ENCODE assay signal across 18 cellular contexts in genomic region chr12:117059156-117059555, GRCh38. TPM values are rescaled to one million over a fixed set of nuclear protein-coding genes. Genes with fewer than 3 reads are reported as not detected.
A peak's percentile ranks its signal among the peaks of the same experiment; 100 is the strongest.
DNase-seq lines count a peak whose midpoint lies in the region; ATAC-seq and TF ChIP-seq lines count a peak whose summit lies in the region.
"Had no signal": no experiment of that assay in that cellular context is flagged by ENCODE, and none has a peak within 500 bp of the region (broad histone marks: within the 10 kb centered on the region; RNA-seq: fewer than 3 reads in every experiment).

No MANE protein-coding gene starts in this region.

- no peaks in the 10 kb centered on the region for H4K20me1 ChIP-seq in neural progenitor cell (ENCODE audit: low read depth)

- TF ChIP-seq EP300 in sigmoid colon (IDR thresholded peaks at IDR 0.05), result no peak

- no peaks in the 10 kb centered on the region for H3K9me3 Mint-ChIP-seq in activated CD8-positive, alpha-beta T cell treated with anti-CD3 and anti-CD28 coated beads for 36 hours
- no peaks in the 10 kb centered on the region for H3K9me3 Mint-ChIP-seq in activated CD8-positive, alpha-beta T cell treated with anti-CD3 and anti-CD28 coated beads, Interleukin-2, amount 10 ng/mL, durations not matched to agents 7 days and 5 days (ENCODE audit: insufficient read depth)
- H3K9me3 Mint-ChIP-seq in neural progenitor cell, result no peaks in the 10 kb centered on the region
- H3K9me3 Mint-ChIP-seq: CD8-positive, alpha-beta T cell had no signal

- no peak overlapping the region for H3K4me3 Mint-ChIP-seq in activated CD8-positive, alpha-beta T cell treated with anti-CD3 and anti-CD28 coated beads for 36 hours
- no peak overlapping the region for H3K4me3 Mint-ChIP-seq in activated CD8-positive, alpha-beta T cell treated with anti-CD3 and anti-CD28 coated beads, Interleukin-2, amount 10 ng/mL, durations not matched to agents 7 days and 5 days
- no peak overlapping the region for H3K4me3 Mint-ChIP-seq in neural progenitor cell
- H3K4me3 Mint-ChIP-seq: B cell; CD8-positive, alpha-beta T cell had no signal

- H3K9me3 ChIP-seq in KOPT-K1 (ENCODE audit: insufficient read depth, low read length, poor library complexity, severe bottlenecking), result no peaks in the 10 kb centered on the region
- H3K9me3 ChIP-seq in neural progenitor cell (ENCODE audit: low read depth), result no peaks in the 10 kb centered on the region
- H3K9me3 ChIP-seq in sigmoid colon, result no peaks in the 10 kb centered on the region

- intact Hi-C loops in activated CD8-positive, alpha-beta T cell treated with anti-CD3 and anti-CD28 coated beads for 36 hours (cut with micrococcal nuclease), result no loop called here
- intact Hi-C loops in sigmoid colon (cut with DNase I), result no loop called here

- no peak for ATAC-seq in activated CD8-positive, alpha-beta T cell treated with anti-CD3 and anti-CD28 coated beads for 36 hours
- ATAC-seq in activated CD8-positive, alpha-beta T cell treated with anti-CD3 and anti-CD28 coated beads, Interleukin-2, amount 10 ng/mL, durations not matched to agents 7 days and 5 days, result no peak
- ATAC-seq in GM21786 (IDR thresholded peaks at IDR 0.05; ENCODE audit: unreplicated experiment), result no peak
- ATAC-seq in HG02588 (IDR thresholded peaks at IDR 0.05; ENCODE audit: unreplicated experiment), result no peak
- ATAC-seq: CD8-positive, alpha-beta T cell; GM12878; Panc1 had no signal

- no peak for TF ChIP-seq POLR2A in sigmoid colon (IDR thresholded peaks at IDR 0.05)

- peaks cover 62% of the 10 kb centered on the region for H3K36me3 ChIP-seq in KOPT-K1 (ENCODE audit: insufficient read depth, low read length)
- H3K36me3 ChIP-seq in neural progenitor cell, result no peaks in the 10 kb centered on the region
- H3K36me3 ChIP-seq in sigmoid colon, result no peaks in the 10 kb centered on the region

- no peaks in the 10 kb centered on the region for H3F3A ChIP-seq in neural progenitor cell (ENCODE audit: low read depth)

- DNase-seq in activated CD8-positive, alpha-beta T cell treated with anti-CD3 and anti-CD28 coated beads for 36 hours, result no peak
- no peak for DNase-seq in activated CD8-positive, alpha-beta T cell treated with anti-CD3 and anti-CD28 coated beads, Interleukin-2, amount 10 ng/mL, durations not matched to agents 7 days and 5 days
- DNase-seq in caudate nucleus (lab: John Stamatoyannopoulos, UW) (peak in 1 of 61 donors; percentile 22), neural progenitor cell (ENCODE audit: low spot score) (no peak), sigmoid colon (no peak)
- DNase-seq: CD8-positive, alpha-beta T cell; GDM1; NCI-H187; NCI-H226; NCI-H524 treated with DMSO at 0.1 percent for 48 hours had no signal

- peaks cover 10% of the 10 kb centered on the region for H3K4me1 ChIP-seq in neural progenitor cell
- H3K4me1 ChIP-seq in sigmoid colon, result no peaks in the 10 kb centered on the region

- H3K27me3 ChIP-seq in neural progenitor cell (no peaks in the 10 kb centered on the region), sigmoid colon (no peaks in the 10 kb centered on the region)

- H3K27ac ChIP-seq in KOPT-K1 (ENCODE audit: low read depth, low read length, poor library complexity, severe bottlenecking) (peak overlapping the region; percentile 28), caudate nucleus (ENCODE audit: low read depth, low read length) (peak overlapping the region; percentile 87), neural progenitor cell (no peak overlapping the region), sigmoid colon (no peak overlapping the region)
- H3K27ac ChIP-seq: 22Rv1 had no signal

- H3K4me3 ChIP-seq in neural progenitor cell, result no peak overlapping the region
- H3K4me3 ChIP-seq in sigmoid colon, result no peak overlapping the region
- H3K4me3 ChIP-seq: GM12878 had no signal

- H2AFZ ChIP-seq in neural progenitor cell (replicated peaks), result no peak overlapping the region

- POLR2A ChIA-PET in activated CD8-positive, alpha-beta T cell treated with anti-CD3 and anti-CD28 coated beads for 36 hours (lab: Charles Lee), result no interaction called here
- POLR2A ChIA-PET in activated CD8-positive, alpha-beta T cell treated with anti-CD3 and anti-CD28 coated beads, Interleukin-2, amount 10 ng/mL, durations not matched to agents 7 days and 5 days (lab: Charles Lee), result no interaction called here

- no peaks in the 10 kb centered on the region for H3K79me2 ChIP-seq in neural progenitor cell (ENCODE audit: low read depth)

- H3K27ac Mint-ChIP-seq in activated CD8-positive, alpha-beta T cell treated with anti-CD3 and anti-CD28 coated beads for 36 hours, result peak overlapping the region; percentile 25
- no peak overlapping the region for H3K27ac Mint-ChIP-seq in activated CD8-positive, alpha-beta T cell treated with anti-CD3 and anti-CD28 coated beads, Interleukin-2, amount 10 ng/mL, durations not matched to agents 7 days and 5 days
- peak overlapping the region; percentile 46 for H3K27ac Mint-ChIP-seq in neural progenitor cell
- H3K27ac Mint-ChIP-seq: B cell had no signal

- no peak overlapping the region for H3K4me2 ChIP-seq in neural progenitor cell

- no peaks in the 10 kb centered on the region for H3K36me3 Mint-ChIP-seq in activated CD8-positive, alpha-beta T cell treated with anti-CD3 and anti-CD28 coated beads for 36 hours (ENCODE audit: low read depth)
- peaks cover 46% of the 10 kb centered on the region for H3K36me3 Mint-ChIP-seq in activated CD8-positive, alpha-beta T cell treated with anti-CD3 and anti-CD28 coated beads, Interleukin-2, amount 10 ng/mL, durations not matched to agents 7 days and 5 days (ENCODE audit: low read depth)
- no peaks in the 10 kb centered on the region for H3K36me3 Mint-ChIP-seq in neural progenitor cell
- H3K36me3 Mint-ChIP-seq: CD8-positive, alpha-beta T cell had no signal

- CTCF ChIA-PET in activated CD8-positive, alpha-beta T cell treated with anti-CD3 and anti-CD28 coated beads for 36 hours (lab: Charles Lee), result no interaction called here
- CTCF ChIA-PET in activated CD8-positive, alpha-beta T cell treated with anti-CD3 and anti-CD28 coated beads, Interleukin-2, amount 10 ng/mL, durations not matched to agents 7 days and 5 days (lab: Charles Lee), result interaction anchor here (1.0 to 1.6 kb wide), 3 partner anchors 16 to 60 kb away, joined by 3 read pairs; no protein-coding TSS in a partner anchor

- H3K27me3 Mint-ChIP-seq in activated CD8-positive, alpha-beta T cell treated with anti-CD3 and anti-CD28 coated beads for 36 hours, result no peaks in the 10 kb centered on the region
- no peaks in the 10 kb centered on the region for H3K27me3 Mint-ChIP-seq in activated CD8-positive, alpha-beta T cell treated with anti-CD3 and anti-CD28 coated beads, Interleukin-2, amount 10 ng/mL, durations not matched to agents 7 days and 5 days (ENCODE audit: low read depth)
- peaks cover 18% of the 10 kb centered on the region for H3K27me3 Mint-ChIP-seq in neural progenitor cell (ENCODE audit: insufficient read depth, low read depth)
- H3K27me3 Mint-ChIP-seq: B cell had no signal

- no peak for TF ChIP-seq CTCF in activated CD8-positive, alpha-beta T cell treated with anti-CD3 and anti-CD28 coated beads for 36 hours (IDR thresholded peaks at IDR 0.05)
- TF ChIP-seq CTCF in neural progenitor cell (IDR thresholded peaks at IDR 0.05) (no peak), sigmoid colon (IDR thresholded peaks at IDR 0.05) (no peak)

- peaks cover 18% of the 10 kb centered on the region for H3K4me1 Mint-ChIP-seq in activated CD8-positive, alpha-beta T cell treated with anti-CD3 and anti-CD28 coated beads for 36 hours (ENCODE audit: low read depth)
- H3K4me1 Mint-ChIP-seq in activated CD8-positive, alpha-beta T cell treated with anti-CD3 and anti-CD28 coated beads, Interleukin-2, amount 10 ng/mL, durations not matched to agents 7 days and 5 days (ENCODE audit: low read depth), result peaks cover 56% of the 10 kb centered on the region
- peaks cover 49% of the 10 kb centered on the region for H3K4me1 Mint-ChIP-seq in neural progenitor cell

- 81 to 84% methylated on average over 8 of the region's 8 CpGs for WGBS in sigmoid colon, 2 donors

- no peak overlapping the region for H3K9ac ChIP-seq in neural progenitor cell

RNA-seq across cellular contexts. Expression of gene TESC, which starts 40.1 kb away (rescaled TPM):
- 10 to 100 TPM; 41.7 to 46.8 TPM for total RNA-seq in activated CD8-positive, alpha-beta T cell treated with anti-CD3 and anti-CD28 coated beads for 36 hours
- 100 to 1,000 TPM; 103 to 106 TPM for total RNA-seq in activated CD8-positive, alpha-beta T cell treated with anti-CD3 and anti-CD28 coated beads, Interleukin-2, amount 10 ng/mL, durations not matched to agents 7 days and 5 days
- total RNA-seq in neural progenitor cell (ENCODE audit: low replicate concordance), result 12.4 and 18.0 TPM in 2 replicates
- 1 to 10 TPM in 3 of 4 donors, under 1 TPM in 1; 0.81 to 7.8 (median 3.5) TPM for total RNA-seq in sigmoid colon
- 1 to 10 TPM in 2 of 3 donors, under 1 TPM in 1; 0.92 to 6.7 (median 4.8) TPM for polyA plus RNA-seq in sigmoid colon
- total RNA-seq: LHCN-M2 had no signal

Comparison
In these comparisons a context has a peak if more than half of its experiments do, and no peak if none do; other contexts are left out.
1. H3K27ac ChIP-seq: peak in KOPT-K1 (single experiment) and caudate nucleus (single experiment); none in neural progenitor cell (single experiment) and sigmoid colon (0 of 4).